8 cellular contexts compared by ENCODE assay signal in genomic region chr22:45268958-45269844, GRCh38. TPM values are rescaled to one million over a fixed set of nuclear protein-coding genes. Genes with fewer than 3 reads are reported as not detected.
DNase-seq lines count a peak whose midpoint lies in the region; ATAC-seq and TF ChIP-seq lines count a peak whose summit lies in the region.

No MANE protein-coding gene starts in this region.

- peak overlapping the region; percentile 86 for H3K9ac ChIP-seq in neural cell (ENCODE audit: low read length)

- peak; percentile 60 to 74 (median 65) for DNase-seq in NCI-H1417 (lab: John Stamatoyannopoulos, UW)
- DNase-seq in NCI-H1417 treated with DMSO at 0.1 percent for 48 hours (lab: John Stamatoyannopoulos, UW), result no peak
- DNase-seq in HT1080 (ENCODE audit: low read depth), result peak; percentile 50
- DNase-seq in RWPE2 (ENCODE audit: low spot score), result no peak
- peak; percentile 81 for DNase-seq in activated gamma-delta T cell (lab: John Stamatoyannopoulos, UW)
- peak in 1 of 2 donors; percentile 22 for DNase-seq in foreskin keratinocyte

- no peak overlapping the region for H3K27ac Mint-ChIP-seq in stimulated activated naive CD8-positive, alpha-beta T cell treated with anti-CD3 and anti-CD28 coated beads, Interleukin-15, Interleukin-2, amounts not matched to agents 100 ng/mL and 50 ng/mL, for 24 hours

- H3K4me1 Mint-ChIP-seq in stimulated activated naive CD8-positive, alpha-beta T cell treated with anti-CD3 and anti-CD28 coated beads, Interleukin-15, Interleukin-2, amounts not matched to agents 100 ng/mL and 50 ng/mL, for 24 hours (ENCODE audit: low read depth), result peaks cover 14% of the 10 kb centered on the region

- no peak for TF ChIP-seq EP300 in neural cell (conservative IDR thresholded peaks at IDR 0.05; ENCODE audit: poor library complexity, severe bottlenecking)

- H3K4me3 Mint-ChIP-seq in stimulated activated naive CD8-positive, alpha-beta T cell treated with anti-CD3 and anti-CD28 coated beads, Interleukin-15, Interleukin-2, amounts not matched to agents 100 ng/mL and 50 ng/mL, for 24 hours, result peak overlapping the region; percentile 77

- peak overlapping the region; percentile 35 for H3K4me3 ChIP-seq in RWPE2 (ENCODE audit: severe bottlenecking)
- H3K4me3 ChIP-seq in neural cell (ENCODE audit: low read length), result peak overlapping the region; percentile 77

- TF ChIP-seq CTCF in RWPE2 (IDR thresholded peaks at IDR 0.05; ENCODE audit: poor library complexity, severe bottlenecking) (peak; percentile 93), foreskin keratinocyte (conservative IDR thresholded peaks at IDR 0.05) (peak; percentile 97), neural cell (IDR thresholded peaks at IDR 0.05; ENCODE audit: poor library complexity, severe bottlenecking) (peak; percentile 95)

- H2AFZ ChIP-seq in neural cell (ENCODE audit: low read depth, low read length), result peak overlapping the region; percentile 87

- H3K79me2 ChIP-seq in neural cell (replicated peaks; ENCODE audit: insufficient read depth, low read length), result no peaks in the 10 kb centered on the region

- peak; percentile 80 for ATAC-seq in RWPE2 (ENCODE audit: low read depth)
- peak; percentile 73 for ATAC-seq in foreskin keratinocyte

- no peaks in the 10 kb centered on the region for H3F3A ChIP-seq in neural cell (ENCODE audit: insufficient read depth, low read length, poor library complexity, severe bottlenecking)

- peak; percentile 88 for TF ChIP-seq RAD21 in neural cell (conservative IDR thresholded peaks at IDR 0.05)

- H3K4me2 ChIP-seq in neural cell (ENCODE audit: low read length), result peak overlapping the region; percentile 41

- no peaks in the 10 kb centered on the region for H3K36me3 Mint-ChIP-seq in stimulated activated naive CD8-positive, alpha-beta T cell treated with anti-CD3 and anti-CD28 coated beads, Interleukin-15, Interleukin-2, amounts not matched to agents 100 ng/mL and 50 ng/mL, for 24 hours (ENCODE audit: low read depth)

- no peaks in the 10 kb centered on the region for H3K9me3 Mint-ChIP-seq in stimulated activated naive CD8-positive, alpha-beta T cell treated with anti-CD3 and anti-CD28 coated beads, Interleukin-15, Interleukin-2, amounts not matched to agents 100 ng/mL and 50 ng/mL, for 24 hours

- H3K27ac ChIP-seq in RWPE2 (ENCODE audit: poor library complexity, severe bottlenecking), result no peak overlapping the region
- no peak overlapping the region for H3K27ac ChIP-seq in foreskin keratinocyte
- H3K27ac ChIP-seq in neural cell (ENCODE audit: low read length), result peak overlapping the region; percentile 67

- no peaks in the 10 kb centered on the region for H3K27me3 ChIP-seq in RWPE2 (ENCODE audit: insufficient read depth, poor library complexity, severe bottlenecking)
- peaks cover 13% of the 10 kb centered on the region for H3K27me3 ChIP-seq in foreskin keratinocyte
- H3K27me3 ChIP-seq in neural cell (ENCODE audit: insufficient read depth, low read depth, low read length), result no peaks in the 10 kb centered on the region

- H3K4me1 ChIP-seq in RWPE2 (ENCODE audit: insufficient read depth, poor library complexity, severe bottlenecking) (no peaks in the 10 kb centered on the region), foreskin keratinocyte (peaks cover 3% of the 10 kb centered on the region)

- no peaks in the 10 kb centered on the region for H4K20me1 ChIP-seq in neural cell (ENCODE audit: insufficient read depth)

- peaks cover 13% of the 10 kb centered on the region for H3K27me3 Mint-ChIP-seq in stimulated activated naive CD8-positive, alpha-beta T cell treated with anti-CD3 and anti-CD28 coated beads, Interleukin-15, Interleukin-2, amounts not matched to agents 100 ng/mL and 50 ng/mL, for 24 hours

- no peaks in the 10 kb centered on the region for H3K9me3 ChIP-seq in RWPE2 (ENCODE audit: severe bottlenecking)
- H3K9me3 ChIP-seq in neural cell (ENCODE audit: low read length), result no peaks in the 10 kb centered on the region

- no peaks in the 10 kb centered on the region for H3K9me2 ChIP-seq in neural cell (ENCODE audit: insufficient read depth, low read length)

- H3K36me3 ChIP-seq in RWPE2 (ENCODE audit: low read depth) (no peaks in the 10 kb centered on the region), neural cell (ENCODE audit: insufficient read depth, low read length) (no peaks in the 10 kb centered on the region)

TF ChIP-seq in neural cell, 6 proteins besides CTCF, POLR2A, EP300 and RAD21:
- TF ChIP-seq MXI1 (conservative IDR thresholded peaks at IDR 0.05; ENCODE audit: poor library complexity, severe bottlenecking) (peak; percentile 43), TAF1 (IDR thresholded peaks at IDR 0.05; ENCODE audit: low read depth) (no peak), SMC3 (conservative IDR thresholded peaks at IDR 0.05; ENCODE audit: poor library complexity) (peak; percentile 82), EZH2 (IDR thresholded peaks at IDR 0.05; ENCODE audit: borderline replicate concordance, insufficient read depth, low read length, poor library complexity, severe bottlenecking) (no peak), POLR2AphosphoS5 (IDR thresholded peaks at IDR 0.05) (peak; percentile 19)

RNA-seq across cellular contexts. Expression of gene UPK3A, which starts 15.5 kb away (rescaled TPM):
- not detected in 2 replicates for total RNA-seq in HT1080 (2014; rRNA removed; shearing (Covaris generic))
- polyA plus RNA-seq in HT1080 (2015; cell fraction: cytosol; rRNA removed), result not detected in 2 replicates
- not detected in 2 replicates for polyA plus RNA-seq in HT1080 (2015; cell fraction: nucleus; rRNA removed)
- not detected in 2 replicates for total RNA-seq in foreskin keratinocyte
- polyA plus RNA-seq in foreskin keratinocyte (not detected in 2 replicates), neural cell (not detected in 2 replicates)
- polyA minus RNA-seq in neural cell, result not detected in 2 replicates

RNA-seq across cellular contexts. Expression of gene KIAA0930, which starts 28.5 kb away (rescaled TPM):
- 51.3 and 87.7 TPM in 2 replicates for total RNA-seq in HT1080 (2014; rRNA removed; shearing (Covaris generic))
- polyA plus RNA-seq in HT1080 (2015; cell fraction: cytosol; rRNA removed), result 29.7 and 38.3 TPM in 2 replicates
- 52.7 and 58.1 TPM in 2 replicates for polyA plus RNA-seq in HT1080 (2015; cell fraction: nucleus; rRNA removed)
- total RNA-seq in foreskin keratinocyte, result 108 and 112 TPM in 2 replicates
- polyA plus RNA-seq in foreskin keratinocyte (93.5 and 102 TPM in 2 replicates), neural cell (83.5 and 129 TPM in 2 replicates)
- polyA minus RNA-seq in neural cell, result 83.7 and 98.6 TPM in 2 replicates

RNA-seq across cellular contexts. Expression of gene FAM118A, which starts 40.5 kb away (rescaled TPM):
- 19.2 and 20.0 TPM in 2 replicates for total RNA-seq in HT1080 (2014; rRNA removed; shearing (Covaris generic))
- polyA plus RNA-seq in HT1080 (2015; cell fraction: cytosol; rRNA removed), result 10.9 TPM in 2 replicates
- polyA plus RNA-seq in HT1080 (2015; cell fraction: nucleus; rRNA removed), result 160 and 218 TPM in 2 replicates
- 12.8 and 15.5 TPM in 2 replicates for total RNA-seq in foreskin keratinocyte
- 7.0 and 7.5 TPM in 2 replicates for polyA plus RNA-seq in foreskin keratinocyte
- polyA plus RNA-seq in neural cell, result 8.6 and 9.6 TPM in 2 replicates
- polyA minus RNA-seq in neural cell, result 9.7 and 10.2 TPM in 2 replicates

Comparison
In these comparisons a context has a peak if more than half of its experiments do, and no peak if none do; other contexts are left out.
1. DNase-seq: peak in NCI-H1417 (3 of 3), HT1080 (single experiment) and activated gamma-delta T cell (single experiment); none in NCI-H1417 treated with DMSO at 0.1 percent for 48 hours (single experiment) and RWPE2 (single experiment).
2. Peak in every context shown above with its lines, with median percentiles within 50 percentile points of each other: CTCF ChIP-seq.